Comparison of ENCODE assay signal across 20 cellular contexts in the genomic region with DNA sequence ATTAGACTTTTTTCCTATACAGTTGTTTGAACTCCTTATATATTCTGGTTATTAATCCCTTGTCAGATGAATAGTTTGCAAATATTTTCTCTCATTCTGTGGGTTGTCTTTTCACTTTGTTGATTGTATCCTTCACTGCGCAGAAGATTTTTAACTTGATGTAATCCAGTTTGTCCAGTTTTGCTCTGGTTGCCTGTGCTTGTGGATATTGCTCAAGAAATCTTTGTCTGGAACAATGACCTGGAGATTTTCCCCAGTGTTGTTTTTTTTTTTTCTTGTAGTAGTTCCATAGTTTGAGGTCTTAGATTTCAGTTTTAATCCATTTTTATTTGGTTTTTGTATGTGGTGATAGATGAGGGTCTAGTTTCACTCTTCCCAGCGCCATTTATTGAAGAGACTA.
DNase-seq lines count a peak whose midpoint lies in the region; ATAC-seq, FAIRE-seq and TF ChIP-seq lines count a peak whose summit lies in the region.
"Had no signal": no experiment of that assay in that cellular context is flagged by ENCODE, and none has a peak within 500 bp of the region (broad histone marks: within the 10 kb centered on the region; RNA-seq: fewer than 3 reads in every experiment).

No MANE protein-coding gene starts in this region.

- DNase-seq in bronchial epithelial cell (ENCODE audit: low read depth) (peak; percentile 60), trophoblast cell (peak; percentile 2 to 30), WTC11 (ENCODE audit: low spot score) (no peak)
- DNase-seq: AML-193; Caco-2; Calu3; CD4-positive, alpha-beta T cell; CD8-positive, alpha-beta T cell; DMS79 treated with DMSO at 0.1 percent for 48 hours; GF-D8 had no signal

- no peak overlapping the region for H4K8ac ChIP-seq in trophoblast cell (ENCODE audit: low read depth, low read length)

- H3K27ac Mint-ChIP-seq in WTC11: no peak overlapping the region
- H3K27ac Mint-ChIP-seq: B cell; CD4-positive, alpha-beta T cell; CD8-positive, alpha-beta T cell had no signal

- H3K4me3 Mint-ChIP-seq in WTC11: no peak overlapping the region
- H3K4me3 Mint-ChIP-seq: B cell; CD4-positive, alpha-beta T cell; CD8-positive, alpha-beta T cell had no signal

- H3K4me1 Mint-ChIP-seq in WTC11: no peaks in the 10 kb centered on the region
- H3K4me1 Mint-ChIP-seq: B cell had no signal

- H3K9me3 ChIP-seq in trophoblast cell (ENCODE audit: insufficient read depth, low read depth, low read length): no peaks in the 10 kb centered on the region
- H3K9me3 ChIP-seq: A549; BLaER1 treated with 17β-estradiol and CSF1 and Interleukin-3, amounts not matched to agents 10 nM and 100 nM; Caco-2 had no signal

- H3K4me3 ChIP-seq in bronchial epithelial cell (ENCODE audit: low read depth, low read length) (no peak overlapping the region), trophoblast cell (ENCODE audit: low read depth, low read length) (no peak overlapping the region)
- H3K4me3 ChIP-seq: A549; BLaER1 treated with 17β-estradiol and CSF1 and Interleukin-3, amounts not matched to agents 10 nM and 100 nM had no signal

- H3K36me3 Mint-ChIP-seq in WTC11: no peaks in the 10 kb centered on the region
- H3K36me3 Mint-ChIP-seq: CD8-positive, alpha-beta T cell had no signal

- no peak overlapping the region for H2BK120ac ChIP-seq in trophoblast cell (ENCODE audit: insufficient read depth, low read length, poor library complexity)

- ATAC-seq in WTC11 (no peak), GM18498 (IDR thresholded peaks at IDR 0.05; ENCODE audit: unreplicated experiment) (no peak)
- ATAC-seq: A549; CD8-positive, alpha-beta T cell had no signal

- TF ChIP-seq CTCF in bronchial epithelial cell (IDR thresholded peaks at IDR 0.05; ENCODE audit: insufficient read depth, low read length, severe bottlenecking) (no peak), WTC11 (IDR thresholded peaks at IDR 0.05) (no peak)

- no peak overlapping the region for H2BK12ac ChIP-seq in trophoblast cell (ENCODE audit: low read length)

- H3K14ac ChIP-seq in trophoblast cell (ENCODE audit: low read length): no peak overlapping the region

- peaks cover 5% of the 10 kb centered on the region; the same call in 1 of the 2 replicates for H3K9me3 Mint-ChIP-seq in WTC11

- no peak overlapping the region for H2AK5ac ChIP-seq in trophoblast cell (ENCODE audit: low read length)

- no peak overlapping the region for H4K12ac ChIP-seq in trophoblast cell (ENCODE audit: low read depth, low read length)

- H4K91ac ChIP-seq in trophoblast cell (ENCODE audit: low read depth, low read length): no peak overlapping the region

- H2BK5ac ChIP-seq in trophoblast cell (ENCODE audit: low read depth, low read length, poor library complexity): no peak overlapping the region

- H3K9ac ChIP-seq in trophoblast cell (ENCODE audit: low read length): no peak overlapping the region
- H3K9ac ChIP-seq: BLaER1 treated with 17β-estradiol and CSF1 and Interleukin-3, amounts not matched to agents 10 nM and 100 nM had no signal

- no CpG with 5 or more reads among the region's 2 CpGs for WGBS in trophoblast cell (ENCODE audit: extremely low coverage, insufficient coverage, insufficient read length)

- H3K27me3 ChIP-seq in bronchial epithelial cell (ENCODE audit: control insufficient read depth, insufficient read depth, low read length) (no peaks in the 10 kb centered on the region), trophoblast cell (ENCODE audit: insufficient read depth, low read length) (no peaks in the 10 kb centered on the region)
- H3K27me3 ChIP-seq: BLaER1 treated with 17β-estradiol and CSF1 and Interleukin-3, amounts not matched to agents 10 nM and 100 nM had no signal

- CTCF ChIA-PET in WTC11 (lab: Charles Lee): no interaction called here

- H3K79me2 ChIP-seq in trophoblast cell (ENCODE audit: control insufficient read depth, insufficient read depth, low read length, poor library complexity): no peaks in the 10 kb centered on the region

- no peak overlapping the region for H3K4ac ChIP-seq in trophoblast cell (ENCODE audit: low read depth, low read length)

- no peaks in the 10 kb centered on the region for H3K4me1 ChIP-seq in trophoblast cell (ENCODE audit: control insufficient read depth in 1 of 2, insufficient read depth in 2 of 2, low read length in 2 of 2)
- H3K4me1 ChIP-seq: A549; BLaER1 treated with 17β-estradiol and CSF1 and Interleukin-3, amounts not matched to agents 10 nM and 100 nM; Caco-2 had no signal

- no peak overlapping the region for H3K23ac ChIP-seq in trophoblast cell (ENCODE audit: low read length)

- no peak overlapping the region for H3K18ac ChIP-seq in trophoblast cell (ENCODE audit: low read length)

- no peak overlapping the region for H3K4me2 ChIP-seq in trophoblast cell (ENCODE audit: low read length)
- H3K4me2 ChIP-seq: A549; BLaER1 treated with 17β-estradiol and CSF1 and Interleukin-3, amounts not matched to agents 10 nM and 100 nM had no signal

- no peak for FAIRE-seq in bronchial epithelial cell (lab: Jason Lieb, UNC)
- FAIRE-seq: A549, D721Med, G401.6, GM12891 had no signal

- POLR2A ChIA-PET in WTC11 (lab: Charles Lee): no interaction called here

- no peaks in the 10 kb centered on the region for H3K27me3 Mint-ChIP-seq in WTC11 (ENCODE audit: low read depth)
- H3K27me3 Mint-ChIP-seq: B cell; CD4-positive, alpha-beta T cell had no signal

- H3K79me1 ChIP-seq in trophoblast cell (ENCODE audit: low read length): no peaks in the 10 kb centered on the region

- no peak overlapping the region for H3K27ac ChIP-seq in trophoblast cell (ENCODE audit: low read depth, low read length)
- H3K27ac ChIP-seq: 22Rv1; A549; BLaER1 treated with 17β-estradiol and CSF1 and Interleukin-3, amounts not matched to agents 10 nM and 100 nM; C4-2B had no signal

- H3K36me3 ChIP-seq in bronchial epithelial cell (ENCODE audit: control insufficient read depth, insufficient read depth, low read length): no peaks in the 10 kb centered on the region
- H3K36me3 ChIP-seq in trophoblast cell (ENCODE audit: control insufficient read depth in 1 of 2, insufficient read depth in 2 of 2, low read length in 2 of 2): no peaks in the 10 kb centered on the region
- H3K36me3 ChIP-seq: BLaER1 treated with 17β-estradiol and CSF1 and Interleukin-3, amounts not matched to agents 10 nM and 100 nM had no signal

- no peak for TF ChIP-seq EP300 in Ishikawa (IDR thresholded peaks at IDR 0.05; ENCODE audit: borderline replicate concordance)

- no peak for TF ChIP-seq RAD21 in Ishikawa (IDR thresholded peaks at IDR 0.05; ENCODE audit: low read depth)

- H2AFZ ChIP-seq in trophoblast cell (ENCODE audit: insufficient read depth, low read length, poor library complexity): no peak overlapping the region

TF ChIP-seq in Ishikawa, 13 proteins besides CTCF, POLR2A, EP300 and RAD21:
- TF ChIP-seq CEBPB (IDR thresholded peaks at IDR 0.05): peak; percentile 78
- no peak for TF ChIP-seq TAF1 (IDR thresholded peaks at IDR 0.05; ENCODE audit: low read depth)
- TF ChIP-seq EGR1 (IDR thresholded peaks at IDR 0.05): no peak
- TF ChIP-seq CREB1 (IDR thresholded peaks at IDR 0.05; ENCODE audit: low read depth): no peak
- TF ChIP-seq NFIC (IDR thresholded peaks at IDR 0.05): no peak

TF ChIP-seq in WTC11, 78 proteins besides CTCF, POLR2A, EP300 and RAD21 (continues in another document):
- TF ChIP-seq IRF1 (CRISPR knock-in tag; IDR thresholded peaks at IDR 0.05) (no peak), ZNF416 (CRISPR knock-in tag; IDR thresholded peaks at IDR 0.05) (no peak), NFE2L1 (CRISPR knock-in tag; IDR thresholded peaks at IDR 0.05) (no peak)
- TF ChIP-seq, protein P1, sequence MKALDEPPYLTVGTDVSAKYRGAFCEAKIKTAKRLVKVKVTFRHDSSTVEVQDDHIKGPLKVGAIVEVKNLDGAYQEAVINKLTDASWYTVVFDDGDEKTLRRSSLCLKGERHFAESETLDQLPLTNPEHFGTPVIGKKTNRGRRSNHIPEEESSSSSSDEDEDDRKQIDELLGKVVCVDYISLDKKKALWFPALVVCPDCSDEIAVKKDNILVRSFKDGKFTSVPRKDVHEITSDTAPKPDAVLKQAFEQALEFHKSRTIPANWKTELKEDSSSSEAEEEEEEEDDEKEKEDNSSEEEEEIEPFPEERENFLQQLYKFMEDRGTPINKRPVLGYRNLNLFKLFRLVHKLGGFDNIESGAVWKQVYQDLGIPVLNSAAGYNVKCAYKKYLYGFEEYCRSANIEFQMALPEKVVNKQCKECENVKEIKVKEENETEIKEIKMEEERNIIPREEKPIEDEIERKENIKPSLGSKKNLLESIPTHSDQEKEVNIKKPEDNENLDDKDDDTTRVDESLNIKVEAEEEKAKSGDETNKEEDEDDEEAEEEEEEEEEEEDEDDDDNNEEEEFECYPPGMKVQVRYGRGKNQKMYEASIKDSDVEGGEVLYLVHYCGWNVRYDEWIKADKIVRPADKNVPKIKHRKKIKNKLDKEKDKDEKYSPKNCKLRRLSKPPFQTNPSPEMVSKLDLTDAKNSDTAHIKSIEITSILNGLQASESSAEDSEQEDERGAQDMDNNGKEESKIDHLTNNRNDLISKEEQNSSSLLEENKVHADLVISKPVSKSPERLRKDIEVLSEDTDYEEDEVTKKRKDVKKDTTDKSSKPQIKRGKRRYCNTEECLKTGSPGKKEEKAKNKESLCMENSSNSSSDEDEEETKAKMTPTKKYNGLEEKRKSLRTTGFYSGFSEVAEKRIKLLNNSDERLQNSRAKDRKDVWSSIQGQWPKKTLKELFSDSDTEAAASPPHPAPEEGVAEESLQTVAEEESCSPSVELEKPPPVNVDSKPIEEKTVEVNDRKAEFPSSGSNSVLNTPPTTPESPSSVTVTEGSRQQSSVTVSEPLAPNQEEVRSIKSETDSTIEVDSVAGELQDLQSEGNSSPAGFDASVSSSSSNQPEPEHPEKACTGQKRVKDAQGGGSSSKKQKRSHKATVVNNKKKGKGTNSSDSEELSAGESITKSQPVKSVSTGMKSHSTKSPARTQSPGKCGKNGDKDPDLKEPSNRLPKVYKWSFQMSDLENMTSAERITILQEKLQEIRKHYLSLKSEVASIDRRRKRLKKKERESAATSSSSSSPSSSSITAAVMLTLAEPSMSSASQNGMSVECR (CRISPR knock-in tag; IDR thresholded peaks at IDR 0.05; ENCODE audit: borderline replicate concordance): no peak
- TF ChIP-seq, protein P2, sequence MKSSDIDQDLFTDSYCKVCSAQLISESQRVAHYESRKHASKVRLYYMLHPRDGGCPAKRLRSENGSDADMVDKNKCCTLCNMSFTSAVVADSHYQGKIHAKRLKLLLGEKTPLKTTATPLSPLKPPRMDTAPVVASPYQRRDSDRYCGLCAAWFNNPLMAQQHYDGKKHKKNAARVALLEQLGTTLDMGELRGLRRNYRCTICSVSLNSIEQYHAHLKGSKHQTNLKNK (CRISPR knock-in tag; IDR thresholded peaks at IDR 0.05): no peak
